In the genomic region with DNA sequence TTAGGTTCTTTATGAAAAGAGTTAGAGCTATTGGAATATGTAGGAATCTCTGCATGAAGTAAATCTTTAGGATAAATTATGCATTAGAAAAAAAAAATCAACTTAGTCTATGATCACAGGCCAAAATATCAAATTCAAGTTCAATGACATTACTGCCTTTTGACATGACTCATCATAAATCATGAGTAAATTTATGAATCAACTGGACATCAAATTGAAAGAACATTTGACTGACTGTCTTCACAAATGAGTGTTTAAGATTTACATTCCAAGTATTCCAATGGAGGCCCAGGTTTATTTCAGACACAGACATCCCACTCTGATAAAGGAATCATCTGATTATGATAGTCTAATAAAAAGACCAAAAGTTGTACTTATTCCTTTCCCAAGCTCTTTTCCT, we compare ENCODE assay signal across 19 cellular contexts.
DNase-seq lines count a peak whose midpoint lies in the region; ATAC-seq, FAIRE-seq and TF ChIP-seq lines count a peak whose summit lies in the region.
"Had no signal": no experiment of that assay in that cellular context is flagged by ENCODE, and none has a peak within 500 bp of the region (broad histone marks: within the 10 kb centered on the region; RNA-seq: fewer than 3 reads in every experiment).

No MANE protein-coding gene starts in this region.

- H3K27ac ChIP-seq in IMR-90 (ENCODE audit: insufficient read depth, low read length) = no peak overlapping the region
- H3K27ac ChIP-seq in astrocyte (ENCODE audit: low read depth, low read length) = peak overlapping the region; percentile 12
- H3K27ac ChIP-seq in mesenchymal stem cell (ENCODE audit: low read length, poor library complexity, severe bottlenecking) = no peak overlapping the region

- FAIRE-seq in astrocyte (lab: Jason Lieb, UNC) = no peak
- FAIRE-seq in frontal cortex (lab: Jason Lieb, UNC) = peak; percentile 19
- no peak for FAIRE-seq in H54 (lab: Jason Lieb, UNC)

- H3K27me3 Mint-ChIP-seq in astrocyte (ENCODE audit: low read depth, unreplicated experiment) = no peaks in the 10 kb centered on the region
- H3K27me3 Mint-ChIP-seq: B cell, IgD-negative memory B cell had no signal

- H2BK12ac ChIP-seq in mesenchymal stem cell (ENCODE audit: low read length in 2 of 2) = no peak overlapping the region

- in situ Hi-C loops in IMR-90 (cut with MboI; ENCODE audit: low sequenced_read_pairs) = no loop called here

- no peaks in the 10 kb centered on the region for H3K9me3 Mint-ChIP-seq in astrocyte (ENCODE audit: unreplicated experiment)
- H3K9me3 Mint-ChIP-seq: GM23338, IgD-negative memory B cell had no signal

- H3K56ac ChIP-seq in IMR-90 (ENCODE audit: extremely low read depth, insufficient read depth, low read length) = no peak overlapping the region

- no TSS peak for BruUV-seq in IMR-90 (replicated peaks; lab: Mats Ljungman, UMichigan)

- H3K4me1 ChIP-seq in IMR-90 (ENCODE audit: control insufficient read depth, insufficient read depth, low read length) = no peaks in the 10 kb centered on the region; the same call in 1 of the 2 replicates
- no peaks in the 10 kb centered on the region for H3K4me1 ChIP-seq in astrocyte (ENCODE audit: insufficient read depth, low read length)
- H3K4me1 ChIP-seq in mesenchymal stem cell (ENCODE audit: control insufficient read depth, insufficient read depth, low read depth, low read length) = no peaks in the 10 kb centered on the region

- H3K14ac ChIP-seq in IMR-90 (replicated peaks; ENCODE audit: low read depth, low read length) = no peak overlapping the region
- H3K14ac ChIP-seq in mesenchymal stem cell (ENCODE audit: low read length in 2 of 2) = no peak overlapping the region

- CTCF ChIA-PET in IMR-90 (lab: Yijun Ruan, JAX) = no interaction called here

- no peaks in the 10 kb centered on the region for H3K79me1 ChIP-seq in IMR-90 (ENCODE audit: low read depth in 1 of 2, low read length in 2 of 2)
- H3K79me1 ChIP-seq in mesenchymal stem cell (replicated peaks; ENCODE audit: low read length, poor library complexity, severe bottlenecking) = no peaks in the 10 kb centered on the region

- intact Hi-C loops in IMR-90 (cut with micrococcal nuclease) = no loop called here

- no peak for TF ChIP-seq RAD21 in IMR-90 (IDR thresholded peaks at IDR 0.05; ENCODE audit: low read length)

- H3K18ac ChIP-seq in IMR-90 (ENCODE audit: low read depth, low read length) (no peak overlapping the region), mesenchymal stem cell (ENCODE audit: low read depth in 1 of 2, low read length in 2 of 2) (no peak overlapping the region)

- no peak overlapping the region for H3K4me3 Mint-ChIP-seq in astrocyte (ENCODE audit: unreplicated experiment)
- H3K4me3 Mint-ChIP-seq: B cell; CD4-positive, alpha-beta T cell; GM23338; IgD-negative memory B cell had no signal

- H2AFZ ChIP-seq in IMR-90 (replicated peaks; ENCODE audit: low read length, poor library complexity) = no peak overlapping the region
- H2AFZ ChIP-seq in astrocyte (ENCODE audit: low read depth, low read length) = no peak overlapping the region
- no peak overlapping the region for H2AFZ ChIP-seq in mesenchymal stem cell (ENCODE audit: low read depth, low read length)
- H2AFZ ChIP-seq: GM23338 had no signal

- H3K4me3 ChIP-seq in IMR-90 (ENCODE audit: insufficient read depth, low read depth, low read length) (no peak overlapping the region), astrocyte (ENCODE audit: insufficient read depth, low read depth, low read length) (no peak overlapping the region), mesenchymal stem cell (ENCODE audit: insufficient read depth in 1 of 2, low read depth in 1 of 2, low read length in 2 of 2) (no peak overlapping the region)
- H3K4me3 ChIP-seq: GM23338 had no signal

- no peaks in the 10 kb centered on the region for H3K27me3 ChIP-seq in IMR-90 (ENCODE audit: control insufficient read depth, insufficient read depth, low read length)
- H3K27me3 ChIP-seq in astrocyte (ENCODE audit: insufficient read depth, low read length) = no peaks in the 10 kb centered on the region
- H3K27me3 ChIP-seq in mesenchymal stem cell (ENCODE audit: control insufficient read depth in 1 of 2, insufficient read depth in 1 of 2, low read length in 2 of 2) = no peaks in the 10 kb centered on the region

- TF ChIP-seq CTCF in IMR-90 (conservative IDR thresholded peaks at IDR 0.05; ENCODE audit: low read depth, low read length) (no peak), astrocyte (IDR thresholded peaks at IDR 0.05; ENCODE audit: insufficient read depth, low read depth, low read length) (no peak)

- H3K9me1 ChIP-seq in IMR-90 (ENCODE audit: insufficient read depth, low read length) = no peaks in the 10 kb centered on the region

- H3K27ac Mint-ChIP-seq in astrocyte (ENCODE audit: unreplicated experiment) = no peak overlapping the region
- H3K27ac Mint-ChIP-seq: B cell; CD4-positive, alpha-beta T cell; GM23338; IgD-negative memory B cell had no signal

- ATAC-seq in IMR-90 (ENCODE audit: low read depth) (no peak), GM19324 (IDR thresholded peaks at IDR 0.05; ENCODE audit: low FRiP score, unreplicated experiment) (no peak)
- ATAC-seq: GM23338 had no signal

- no peak overlapping the region for H4K91ac ChIP-seq in IMR-90 (ENCODE audit: insufficient read depth, low read depth, low read length)
- H4K91ac ChIP-seq in mesenchymal stem cell (ENCODE audit: low read length) = no peak overlapping the region

- H2BK5ac ChIP-seq in IMR-90 (ENCODE audit: low read depth, low read length, poor library complexity, severe bottlenecking) (no peak overlapping the region), mesenchymal stem cell (ENCODE audit: low read depth, low read length, poor library complexity, severe bottlenecking) (no peak overlapping the region)

- DNase-seq in EL (peak; percentile 22), IMR-90 (no peak), astrocyte (ENCODE audit: low read depth) (no peak), frontal cortex (ENCODE audit: low spot score in 2 of 2) (no peak), cortex of kidney (lab: John Stamatoyannopoulos, UW) (no peak), mesenchymal stem cell (no peak), H54 (ENCODE audit: insufficient read length, low spot score) (no peak)
- DNase-seq: ACHN; CD4-positive, alpha-beta T cell; DMS79; GDM1; MV-4-11; NCI-H1417 treated with DMSO at 0.1 percent for 48 hours; NCI-H510A treated with DMSO at 0.1 percent for 48 hours; Right ventricle myocardium superior had no signal

- H3K23ac ChIP-seq in IMR-90 (ENCODE audit: low read depth, low read length) (no peak overlapping the region), mesenchymal stem cell (ENCODE audit: low read length in 2 of 2) (no peak overlapping the region)

- H4K8ac ChIP-seq in IMR-90 (ENCODE audit: low read depth in 2 of 2, low read length in 2 of 2) (no peak overlapping the region), mesenchymal stem cell (ENCODE audit: low read length) (no peak overlapping the region)

- H3K79me2 ChIP-seq in astrocyte (ENCODE audit: insufficient read depth, low read length) = no peaks in the 10 kb centered on the region

- H3K4me1 Mint-ChIP-seq in astrocyte (ENCODE audit: low read depth, unreplicated experiment) = no peaks in the 10 kb centered on the region
- H3K4me1 Mint-ChIP-seq: B cell, IgD-negative memory B cell had no signal

- dilution Hi-C loops in IMR-90 (cut with HindIII; ENCODE audit: low sequenced_read_pairs, unreplicated experiment) = no loop called here

- H2AK9ac ChIP-seq in IMR-90 (replicated peaks; ENCODE audit: low read depth, low read length, poor library complexity) = no peak overlapping the region

- no peak overlapping the region for H2BK20ac ChIP-seq in IMR-90 (ENCODE audit: low read depth, low read length)

- no peak overlapping the region for H2BK120ac ChIP-seq in IMR-90 (ENCODE audit: low read depth, low read length)
- no peak overlapping the region for H2BK120ac ChIP-seq in mesenchymal stem cell (ENCODE audit: low read depth, low read length)

- H2AK5ac ChIP-seq in IMR-90 (ENCODE audit: low read depth, low read length) (no peak overlapping the region), mesenchymal stem cell (ENCODE audit: low read length, severe bottlenecking) (no peak overlapping the region)

- H4K20me1 ChIP-seq in IMR-90 (ENCODE audit: insufficient read depth, low read length) (no peaks in the 10 kb centered on the region), astrocyte (ENCODE audit: insufficient read depth, low read length) (no peaks in the 10 kb centered on the region)

- no peak overlapping the region for H4K5ac ChIP-seq in IMR-90 (ENCODE audit: low read depth, low read length)

- 0 out of 2 replicates have a peak, but pooled peaks cover 3% of the 10 kb centered on the region for H3K9me3 ChIP-seq in IMR-90 (ENCODE audit: control insufficient read depth, insufficient read depth, low read length)
- H3K9me3 ChIP-seq in astrocyte (ENCODE audit: insufficient read depth, low read depth, low read length) = no peaks in the 10 kb centered on the region
- no peaks in the 10 kb centered on the region for H3K9me3 ChIP-seq in mesenchymal stem cell (ENCODE audit: control insufficient read depth, low read length)

- POLR2A ChIA-PET in IMR-90 (lab: Charles Lee; ENCODE audit: unreplicated experiment) = no interaction called here

- H3K4me2 ChIP-seq in IMR-90 (ENCODE audit: low read depth, low read length) = no peak overlapping the region
- peak overlapping the region; percentile 35 for H3K4me2 ChIP-seq in astrocyte (ENCODE audit: low read length)
- H3K4me2 ChIP-seq in mesenchymal stem cell (ENCODE audit: low read length, poor library complexity, severe bottlenecking) = no peak overlapping the region
- H3K4me2 ChIP-seq: GM23338 had no signal

- H3K36me3 Mint-ChIP-seq in astrocyte (ENCODE audit: low read depth, unreplicated experiment) = no peaks in the 10 kb centered on the region
- H3K36me3 Mint-ChIP-seq: IgD-negative memory B cell had no signal

- H3K36me3 ChIP-seq in IMR-90 (ENCODE audit: control insufficient read depth, insufficient read depth, low read length) (no peaks in the 10 kb centered on the region), astrocyte (ENCODE audit: insufficient read depth, low read length) (no peaks in the 10 kb centered on the region), mesenchymal stem cell (ENCODE audit: control insufficient read depth in 1 of 2, insufficient read depth in 2 of 2, low read depth in 1 of 2, low read length in 2 of 2) (no peaks in the 10 kb centered on the region)

- H3K9ac ChIP-seq in IMR-90 (ENCODE audit: low read depth, low read length) (no peak overlapping the region), astrocyte (ENCODE audit: low read length) (no peak overlapping the region), mesenchymal stem cell (ENCODE audit: low read length) (no peak overlapping the region)

- H2BK15ac ChIP-seq in IMR-90 (ENCODE audit: low read depth, low read length) (no peak overlapping the region), mesenchymal stem cell (ENCODE audit: low read depth, poor library complexity, severe bottlenecking) (no peak overlapping the region)

- H3K4ac ChIP-seq in IMR-90 (ENCODE audit: low read depth, low read length) (no peak overlapping the region), mesenchymal stem cell (ENCODE audit: low read depth in 1 of 2, low read length in 2 of 2) (no peak overlapping the region)

- TF ChIP-seq POLR2A in IMR-90 (IDR thresholded peaks at IDR 0.05; ENCODE audit: low read depth, low read length) (no peak), H54 (IDR thresholded peaks at IDR 0.05; ENCODE audit: low read depth, low read length) (no peak)

TF ChIP-seq in IMR-90, 13 proteins besides CTCF, POLR2A, EP300 and RAD21 (continues in another document):
- TF ChIP-seq NFE2L2 (IDR thresholded peaks at IDR 0.05; ENCODE audit: low read depth, low read length) (peak; percentile 74), SMC3 (IDR thresholded peaks at IDR 0.05; ENCODE audit: low read depth, low read length) (no peak)
